ENCODE assay signal across 29 cellular contexts in the genomic region with DNA sequence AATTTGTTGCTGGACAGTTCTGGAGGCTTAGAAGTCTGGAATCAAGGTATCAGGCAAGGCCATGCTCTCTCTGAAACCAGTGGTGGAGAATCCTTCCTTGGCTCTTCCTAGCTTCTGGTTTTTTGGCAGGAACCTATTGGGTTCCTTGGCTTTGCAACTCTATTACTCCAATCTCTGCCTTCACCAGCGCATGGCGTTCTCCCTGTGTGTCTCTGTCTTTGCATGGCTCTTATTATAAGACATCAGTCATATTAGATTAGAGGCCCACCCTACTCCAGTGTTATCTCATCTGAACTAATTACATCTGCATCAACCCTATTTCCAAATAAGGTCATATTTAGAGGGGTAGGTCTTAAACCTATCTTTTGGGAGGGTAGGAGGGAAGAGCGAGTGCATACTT.
"Had no signal": no experiment of that assay in that cellular context is flagged by ENCODE, and none has a peak within 500 bp of the region (broad histone marks: within the 10 kb centered on the region; RNA-seq: fewer than 3 reads in every experiment).

No MANE protein-coding gene starts in this region.

- H3K4me1 ChIP-seq: colonic mucosa, esophagus squamous epithelium had no signal

- H3K36me3 Mint-ChIP-seq: memory B cell; naive thymus-derived CD4-positive, alpha-beta T cell had no signal

- H3K9me3 ChIP-seq: colonic mucosa, esophagus squamous epithelium, gastrocnemius medialis, heart right ventricle, left ventricle myocardium inferior had no signal

- H3K27ac Mint-ChIP-seq: dendritic cell treated with granulocyte-macrophage colony-stimulating factor and Interleukin-4, amounts not matched to agents 40 ng/mL and 50 ng/mL, for 4 days; effector memory CD8-positive, alpha-beta T cell; endodermal cell; memory B cell; naive thymus-derived CD4-positive, alpha-beta T cell had no signal

- FAIRE-seq: endometrium, kidney had no signal

- H3K4me3 Mint-ChIP-seq: dendritic cell treated with granulocyte-macrophage colony-stimulating factor and Interleukin-4, amounts not matched to agents 40 ng/mL and 50 ng/mL, for 4 days; effector memory CD8-positive, alpha-beta T cell; endodermal cell; memory B cell; naive thymus-derived CD4-positive, alpha-beta T cell had no signal

- DNase-seq: colonic mucosa; cortex of kidney; effector CD8-positive, alpha-beta T cell; effector memory CD8-positive, alpha-beta T cell; endodermal cell; erythroblast; esophagus squamous epithelium; foreskin fibroblast; foreskin melanocyte; gastrocnemius medialis; glutamatergic neuron; head of caudate nucleus; heart right ventricle; hippocampal formation; islet precursor cell; kidney; kidney glomerular epithelial cell; left colon; left ventricle myocardium inferior; mammary epithelial cell; midbrain; naive thymus-derived CD4-positive, alpha-beta T cell had no signal

- ATAC-seq: effector memory CD8-positive, alpha-beta T cell; esophagus mucosa; gastrocnemius medialis; heart right ventricle; left colon; left lobe of liver; naive thymus-derived CD4-positive, alpha-beta T cell had no signal

- H3K27me3 Mint-ChIP-seq: dendritic cell treated with granulocyte-macrophage colony-stimulating factor and Interleukin-4, amounts not matched to agents 40 ng/mL and 50 ng/mL, for 4 days; effector memory CD8-positive, alpha-beta T cell; memory B cell; naive thymus-derived CD4-positive, alpha-beta T cell had no signal

- H3K4me3 ChIP-seq: colonic mucosa, esophagus squamous epithelium, gastrocnemius medialis, heart right ventricle, left ventricle myocardium inferior, lung had no signal

- H3K4me1 Mint-ChIP-seq: memory B cell; naive thymus-derived CD4-positive, alpha-beta T cell had no signal

- H3K27me3 ChIP-seq: colonic mucosa, esophagus squamous epithelium, gastrocnemius medialis, heart right ventricle had no signal

- H3K36me3 ChIP-seq: colonic mucosa, esophagus squamous epithelium, gastrocnemius medialis, heart right ventricle, left ventricle myocardium inferior had no signal

- H3K27ac ChIP-seq: colonic mucosa, epithelial cell of prostate, esophagus squamous epithelium, gastrocnemius medialis, heart right ventricle, left ventricle myocardium inferior had no signal
